In genomic region chr6:35776364-35777215, GRCh38 we compare ENCODE assay signal across 1 cellular context.
TF ChIP-seq lines count a peak whose summit lies in the region.

TSS of gene CLPSL2 (plus strand) at chr6:35776598. CDS start at chr6:35776619, 21 bp downstream.

TF ChIP-seq in HepG2, 621 proteins besides CTCF, POLR2A, EP300 and RAD21 (continued from another document and continues in another):
- no peak for TF ChIP-seq ZBTB37 (CRISPR knock-in tag; IDR thresholded peaks at IDR 0.05)
- TF ChIP-seq SNAI1 (CRISPR knock-in tag; IDR thresholded peaks at IDR 0.05; ENCODE audit: borderline replicate concordance) = no peak
- TF ChIP-seq STAT6 (CRISPR knock-in tag; IDR thresholded peaks at IDR 0.05; ENCODE audit: borderline replicate concordance) = no peak
- TF ChIP-seq RXRA (CRISPR knock-in tag; IDR thresholded peaks at IDR 0.05) = no peak; the same call in 1 of the 2 replicates
- no peak for TF ChIP-seq KLF6 (CRISPR knock-in tag; IDR thresholded peaks at IDR 0.05)
- no peak for TF ChIP-seq ZNF547 (CRISPR knock-in tag; IDR thresholded peaks at IDR 0.05)
- no peak for TF ChIP-seq HNRNPH1 (optimal IDR thresholded peaks at IDR 0.05; ENCODE audit: low read depth, low read length)
- TF ChIP-seq AGO2 (optimal IDR thresholded peaks at IDR 0.05; ENCODE audit: low read depth, low read length) = no peak
- TF ChIP-seq RFXANK (CRISPR knock-in tag; IDR thresholded peaks at IDR 0.05) = no peak
- 0 out of 2 replicates have a peak, but pooled peaks have one; percentile 29 for TF ChIP-seq SALL1 (CRISPR knock-in tag; IDR thresholded peaks at IDR 0.05)
- no peak for TF ChIP-seq ETV5 (CRISPR knock-in tag; IDR thresholded peaks at IDR 0.05; ENCODE audit: borderline replicate concordance)
- TF ChIP-seq ZNF143 (CRISPR knock-in tag; IDR thresholded peaks at IDR 0.05) = no peak
- TF ChIP-seq CENPBD1 (CRISPR knock-in tag; IDR thresholded peaks at IDR 0.05; ENCODE audit: borderline replicate concordance, low read depth) = no peak
- TF ChIP-seq SETDB1 (CRISPR knock-in tag; IDR thresholded peaks at IDR 0.05; ENCODE audit: borderline replicate concordance) = no peak
- no peak for TF ChIP-seq KIAA2018 (CRISPR knock-in tag; IDR thresholded peaks at IDR 0.05; ENCODE audit: borderline replicate concordance)
- no peak for TF ChIP-seq ZKSCAN5 (CRISPR knock-in tag; IDR thresholded peaks at IDR 0.05)
- no peak for TF ChIP-seq RFXAP (CRISPR knock-in tag; IDR thresholded peaks at IDR 0.05; ENCODE audit: borderline replicate concordance)
- TF ChIP-seq NFIB (CRISPR knock-in tag; IDR thresholded peaks at IDR 0.05; ENCODE audit: borderline replicate concordance) = no peak
- no peak for TF ChIP-seq ZFAT (CRISPR knock-in tag; conservative IDR thresholded peaks at IDR 0.05)
- no peak for TF ChIP-seq MEIS2 (CRISPR knock-in tag; IDR thresholded peaks at IDR 0.05)
- TF ChIP-seq E2F1 (CRISPR knock-in tag; IDR thresholded peaks at IDR 0.05) = no peak
- TF ChIP-seq PBX3 (CRISPR knock-in tag; IDR thresholded peaks at IDR 0.05; ENCODE audit: borderline replicate concordance) = no peak
- TF ChIP-seq SAP130 (CRISPR knock-in tag; IDR thresholded peaks at IDR 0.05; ENCODE audit: low read depth) = no peak
- no peak for TF ChIP-seq ERF (CRISPR knock-in tag; IDR thresholded peaks at IDR 0.05)
- TF ChIP-seq POLR2AphosphoS5 (IDR thresholded peaks at IDR 0.05; ENCODE audit: low read depth, low read length) = no peak
- TF ChIP-seq ZFP62 (CRISPR knock-in tag; IDR thresholded peaks at IDR 0.05) = no peak
- TF ChIP-seq GABPB1 (CRISPR knock-in tag; IDR thresholded peaks at IDR 0.05) = peak; percentile 54; the same call in 1 of the 2 replicates
- TF ChIP-seq ZNF549 (CRISPR knock-in tag; IDR thresholded peaks at IDR 0.05) = no peak
- no peak for TF ChIP-seq SMAD9 (CRISPR knock-in tag; IDR thresholded peaks at IDR 0.05)
- no peak for TF ChIP-seq LCORL (IDR thresholded peaks at IDR 0.05)
- peak; percentile 47; the same call in 1 of the 2 replicates for TF ChIP-seq LCORL (CRISPR knock-in tag; IDR thresholded peaks at IDR 0.05)
- no peak for TF ChIP-seq MNT (IDR thresholded peaks at IDR 0.05)
- TF ChIP-seq REL (CRISPR knock-in tag; conservative IDR thresholded peaks at IDR 0.05) = no peak
- TF ChIP-seq NR0B2 (CRISPR knock-in tag; IDR thresholded peaks at IDR 0.05) = no peak
- no peak for TF ChIP-seq XBP1 (CRISPR knock-in tag; IDR thresholded peaks at IDR 0.05)
- no peak for TF ChIP-seq MIER3 (CRISPR knock-in tag; IDR thresholded peaks at IDR 0.05; ENCODE audit: borderline replicate concordance)
- no peak for TF ChIP-seq KMT2B (CRISPR knock-in tag; IDR thresholded peaks at IDR 0.05)
- no peak for TF ChIP-seq YEATS2 (CRISPR knock-in tag; IDR thresholded peaks at IDR 0.05; ENCODE audit: borderline replicate concordance)
- TF ChIP-seq THAP8 (CRISPR knock-in tag; IDR thresholded peaks at IDR 0.05; ENCODE audit: borderline replicate concordance) = no peak
- TF ChIP-seq REPIN1 (CRISPR knock-in tag; IDR thresholded peaks at IDR 0.05; ENCODE audit: borderline replicate concordance, low read depth) = no peak
- TF ChIP-seq ZNF253 (CRISPR knock-in tag; IDR thresholded peaks at IDR 0.05; ENCODE audit: borderline replicate concordance) = no peak
- no peak for TF ChIP-seq SP140L (CRISPR knock-in tag; IDR thresholded peaks at IDR 0.05; ENCODE audit: borderline replicate concordance)
- no peak for TF ChIP-seq SRSF9 (IDR thresholded peaks at IDR 0.05; ENCODE audit: borderline replicate concordance, insufficient read depth, low read depth, low read length, poor library complexity, severe bottlenecking)
- no peak for TF ChIP-seq PHF5A (CRISPR knock-in tag; IDR thresholded peaks at IDR 0.05; ENCODE audit: low read depth, unreplicated experiment)
- TF ChIP-seq SALL2 (CRISPR knock-in tag; IDR thresholded peaks at IDR 0.05) = no peak
- TF ChIP-seq MAX (IDR thresholded peaks at IDR 0.05) = peak; percentile 52
- TF ChIP-seq MZF1 (CRISPR knock-in tag; IDR thresholded peaks at IDR 0.05; ENCODE audit: borderline replicate concordance) = no peak
- peak; percentile 26; the same call in 1 of the 2 replicates for TF ChIP-seq ZMYM4 (CRISPR knock-in tag; IDR thresholded peaks at IDR 0.05)
- TF ChIP-seq NR1H2 (CRISPR knock-in tag; IDR thresholded peaks at IDR 0.05; ENCODE audit: borderline replicate concordance, low read depth) = no peak
- no peak for TF ChIP-seq BRCA1 (CRISPR knock-in tag; IDR thresholded peaks at IDR 0.05)
- TF ChIP-seq DR1 (CRISPR knock-in tag; IDR thresholded peaks at IDR 0.05) = no peak
- TF ChIP-seq HDAC1 (CRISPR knock-in tag; IDR thresholded peaks at IDR 0.05) = peak; percentile 31; the same call in 1 of the 2 replicates
- no peak for TF ChIP-seq ZFP37 (CRISPR knock-in tag; IDR thresholded peaks at IDR 0.05; ENCODE audit: borderline replicate concordance)
- TF ChIP-seq TBX2 (CRISPR knock-in tag; IDR thresholded peaks at IDR 0.05; ENCODE audit: borderline replicate concordance) = no peak
